Comparison of ENCODE assay signal across 1 cellular context in genomic region chr6:70270287-70271005, GRCh38.
TF ChIP-seq lines count a peak whose summit lies in the region.

No MANE protein-coding gene starts in this region.

TF ChIP-seq in HEK293, 187 proteins besides CTCF, POLR2A, EP300 and RAD21 (continued from another document and continues in another):
- TF ChIP-seq HOXA7 (CRISPR knock-in tag; IDR thresholded peaks at IDR 0.05; ENCODE audit: borderline replicate concordance) (no peak), ZNF843 (tag by site-specific recombination; IDR thresholded peaks at IDR 0.05) (peak; percentile 95), ZBTB21 (tag by site-specific recombination; IDR thresholded peaks at IDR 0.05) (no peak), ZNF112 (tag by site-specific recombination; IDR thresholded peaks at IDR 0.05) (no peak), ZNF610 (tag by site-specific recombination; IDR thresholded peaks at IDR 0.05; ENCODE audit: borderline replicate concordance) (no peak), ZNF2 (tag by site-specific recombination; IDR thresholded peaks at IDR 0.05) (0 out of 2 replicates have a peak, but pooled peaks have one; percentile 17), YY1 (tag by site-specific recombination; IDR thresholded peaks at IDR 0.05) (peak; percentile 64; the same call in 1 of the 2 replicates), SCRT2 (tag by site-specific recombination; IDR thresholded peaks at IDR 0.05) (peak; percentile 21; the same call in 1 of the 2 replicates), ZBTB7A (tag by site-specific recombination; IDR thresholded peaks at IDR 0.05; ENCODE audit: low read depth) (no peak), ZNF391 (tag by site-specific recombination; IDR thresholded peaks at IDR 0.05; ENCODE audit: borderline replicate concordance, low read depth) (0 out of 2 replicates have a peak, but pooled peaks have one; percentile 16), ZNF571 (tag by site-specific recombination; IDR thresholded peaks at IDR 0.05) (no peak), ZNF707 (tag by site-specific recombination; IDR thresholded peaks at IDR 0.05) (no peak), FEZF1 (tag by site-specific recombination; IDR thresholded peaks at IDR 0.05) (peak; percentile 94), TRIM28 (IDR thresholded peaks at IDR 0.05; ENCODE audit: borderline replicate concordance, low read length) (peak; percentile 96), GLIS1 (tag by site-specific recombination; IDR thresholded peaks at IDR 0.05) (peak; percentile 97), ZSCAN18 (tag by site-specific recombination; IDR thresholded peaks at IDR 0.05) (no peak), ZXDB (tag by site-specific recombination; IDR thresholded peaks at IDR 0.05) (peak; percentile 33), ZNF670 (tag by site-specific recombination; IDR thresholded peaks at IDR 0.05; ENCODE audit: low read depth) (no peak), HIC1 (tag by site-specific recombination; IDR thresholded peaks at IDR 0.05) (peak; percentile 71; the same call in 1 of the 2 replicates), ZIC2 (tag by site-specific recombination; IDR thresholded peaks at IDR 0.05) (peak; percentile 87), ZNF202 (tag by site-specific recombination; IDR thresholded peaks at IDR 0.05; ENCODE audit: borderline replicate concordance) (no peak), PRDM6 (tag by site-specific recombination; IDR thresholded peaks at IDR 0.05) (peak; percentile 93), ZNF596 (tag by site-specific recombination; IDR thresholded peaks at IDR 0.05) (peak; percentile 67), ZNF785 (tag by site-specific recombination; IDR thresholded peaks at IDR 0.05) (no peak), PATZ1 (tag by site-specific recombination; IDR thresholded peaks at IDR 0.05) (peak; percentile 75), SALL2 (tag by site-specific recombination; IDR thresholded peaks at IDR 0.05; ENCODE audit: borderline replicate concordance) (no peak), ZNF266 (tag by site-specific recombination; IDR thresholded peaks at IDR 0.05; ENCODE audit: low read depth) (no peak), ZFP41 (tag by site-specific recombination; IDR thresholded peaks at IDR 0.05; ENCODE audit: borderline replicate concordance) (no peak), BCL11A (tag by site-specific recombination; IDR thresholded peaks at IDR 0.05; ENCODE audit: low read depth) (peak; percentile 89), ZNF623 (tag by site-specific recombination; IDR thresholded peaks at IDR 0.05) (no peak), ZNF335 (tag by site-specific recombination; conservative IDR thresholded peaks at IDR 0.05) (no peak; the same call in 1 of the 2 replicates), ZNF837 (tag by site-specific recombination; IDR thresholded peaks at IDR 0.05) (no peak), ZNF140 (tag by site-specific recombination; IDR thresholded peaks at IDR 0.05) (no peak), ZNF776 (tag by site-specific recombination; IDR thresholded peaks at IDR 0.05; ENCODE audit: borderline replicate concordance) (no peak), ZFP3 (tag by site-specific recombination; IDR thresholded peaks at IDR 0.05; ENCODE audit: low read depth) (no peak), ZNF416 (tag by site-specific recombination; IDR thresholded peaks at IDR 0.05) (no peak), ZNF133 (tag by site-specific recombination; IDR thresholded peaks at IDR 0.05) (no peak), AEBP2 (tag by site-specific recombination; IDR thresholded peaks at IDR 0.05; ENCODE audit: borderline replicate concordance) (no peak), ZNF677 (tag by site-specific recombination; IDR thresholded peaks at IDR 0.05) (no peak), HOXD13 (CRISPR knock-in tag; IDR thresholded peaks at IDR 0.05; ENCODE audit: borderline replicate concordance) (peak; percentile 20; the same call in 1 of the 2 replicates), KLF10 (tag by site-specific recombination; IDR thresholded peaks at IDR 0.05) (peak; percentile 37), ZEB2 (tag by site-specific recombination; IDR thresholded peaks at IDR 0.05) (peak; percentile 53; the same call in 1 of the 2 replicates), SETDB1 (IDR thresholded peaks at IDR 0.05; ENCODE audit: insufficient read length, low read length) (no peak), ZNF148 (tag by site-specific recombination; IDR thresholded peaks at IDR 0.05; ENCODE audit: borderline replicate concordance) (no peak), ZNF48 (tag by site-specific recombination; IDR thresholded peaks at IDR 0.05) (no peak), GLI2 (tag by site-specific recombination; IDR thresholded peaks at IDR 0.05; ENCODE audit: borderline replicate concordance, low read depth) (peak; percentile 69; the same call in 1 of the 2 replicates), ZNF654 (tag by site-specific recombination; IDR thresholded peaks at IDR 0.05; ENCODE audit: low read depth) (no peak), ZNF433 (tag by site-specific recombination; IDR thresholded peaks at IDR 0.05; ENCODE audit: low read depth) (no peak)
- TF ChIP-seq, protein P1, sequence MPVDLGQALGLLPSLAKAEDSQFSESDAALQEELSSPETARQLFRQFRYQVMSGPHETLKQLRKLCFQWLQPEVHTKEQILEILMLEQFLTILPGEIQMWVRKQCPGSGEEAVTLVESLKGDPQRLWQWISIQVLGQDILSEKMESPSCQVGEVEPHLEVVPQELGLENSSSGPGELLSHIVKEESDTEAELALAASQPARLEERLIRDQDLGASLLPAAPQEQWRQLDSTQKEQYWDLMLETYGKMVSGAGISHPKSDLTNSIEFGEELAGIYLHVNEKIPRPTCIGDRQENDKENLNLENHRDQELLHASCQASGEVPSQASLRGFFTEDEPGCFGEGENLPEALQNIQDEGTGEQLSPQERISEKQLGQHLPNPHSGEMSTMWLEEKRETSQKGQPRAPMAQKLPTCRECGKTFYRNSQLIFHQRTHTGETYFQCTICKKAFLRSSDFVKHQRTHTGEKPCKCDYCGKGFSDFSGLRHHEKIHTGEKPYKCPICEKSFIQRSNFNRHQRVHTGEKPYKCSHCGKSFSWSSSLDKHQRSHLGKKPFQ (tag by site-specific recombination; IDR thresholded peaks at IDR 0.05): peak; percentile 85
- TF ChIP-seq, protein P2, sequence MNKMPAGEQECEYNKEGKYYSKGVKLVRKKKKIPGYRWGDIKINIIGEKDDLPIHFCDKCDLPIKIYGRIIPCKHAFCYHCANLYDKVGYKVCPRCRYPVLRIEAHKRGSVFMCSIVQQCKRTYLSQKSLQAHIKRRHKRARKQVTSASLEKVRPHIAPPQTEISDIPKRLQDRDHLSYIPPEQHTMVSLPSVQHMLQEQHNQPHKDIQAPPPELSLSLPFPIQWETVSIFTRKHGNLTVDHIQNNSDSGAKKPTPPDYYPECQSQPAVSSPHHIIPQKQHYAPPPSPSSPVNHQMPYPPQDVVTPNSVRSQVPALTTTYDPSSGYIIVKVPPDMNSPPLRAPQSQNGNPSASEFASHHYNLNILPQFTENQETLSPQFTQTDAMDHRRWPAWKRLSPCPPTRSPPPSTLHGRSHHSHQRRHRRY (tag by site-specific recombination; IDR thresholded peaks at IDR 0.05): no peak
- TF ChIP-seq, protein P3, sequence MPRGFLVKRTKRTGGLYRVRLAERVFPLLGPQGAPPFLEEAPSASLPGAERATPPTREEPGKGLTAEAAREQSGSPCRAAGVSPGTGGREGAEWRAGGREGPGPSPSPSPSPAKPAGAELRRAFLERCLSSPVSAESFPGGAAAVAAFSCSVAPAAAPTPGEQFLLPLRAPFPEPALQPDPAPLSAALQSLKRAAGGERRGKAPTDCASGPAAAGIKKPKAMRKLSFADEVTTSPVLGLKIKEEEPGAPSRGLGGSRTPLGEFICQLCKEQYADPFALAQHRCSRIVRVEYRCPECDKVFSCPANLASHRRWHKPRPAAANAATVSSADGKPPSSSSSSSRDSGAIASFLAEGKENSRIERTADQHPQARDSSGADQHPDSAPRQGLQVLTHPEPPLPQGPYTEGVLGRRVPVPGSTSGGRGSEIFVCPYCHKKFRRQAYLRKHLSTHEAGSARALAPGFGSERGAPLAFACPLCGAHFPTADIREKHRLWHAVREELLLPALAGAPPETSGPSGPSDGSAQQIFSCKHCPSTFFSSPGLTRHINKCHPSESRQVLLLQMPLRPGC (tag by site-specific recombination; IDR thresholded peaks at IDR 0.05): peak; percentile 68
